Comparison of ENCODE assay signal across 8 cellular contexts in the genomic region with DNA sequence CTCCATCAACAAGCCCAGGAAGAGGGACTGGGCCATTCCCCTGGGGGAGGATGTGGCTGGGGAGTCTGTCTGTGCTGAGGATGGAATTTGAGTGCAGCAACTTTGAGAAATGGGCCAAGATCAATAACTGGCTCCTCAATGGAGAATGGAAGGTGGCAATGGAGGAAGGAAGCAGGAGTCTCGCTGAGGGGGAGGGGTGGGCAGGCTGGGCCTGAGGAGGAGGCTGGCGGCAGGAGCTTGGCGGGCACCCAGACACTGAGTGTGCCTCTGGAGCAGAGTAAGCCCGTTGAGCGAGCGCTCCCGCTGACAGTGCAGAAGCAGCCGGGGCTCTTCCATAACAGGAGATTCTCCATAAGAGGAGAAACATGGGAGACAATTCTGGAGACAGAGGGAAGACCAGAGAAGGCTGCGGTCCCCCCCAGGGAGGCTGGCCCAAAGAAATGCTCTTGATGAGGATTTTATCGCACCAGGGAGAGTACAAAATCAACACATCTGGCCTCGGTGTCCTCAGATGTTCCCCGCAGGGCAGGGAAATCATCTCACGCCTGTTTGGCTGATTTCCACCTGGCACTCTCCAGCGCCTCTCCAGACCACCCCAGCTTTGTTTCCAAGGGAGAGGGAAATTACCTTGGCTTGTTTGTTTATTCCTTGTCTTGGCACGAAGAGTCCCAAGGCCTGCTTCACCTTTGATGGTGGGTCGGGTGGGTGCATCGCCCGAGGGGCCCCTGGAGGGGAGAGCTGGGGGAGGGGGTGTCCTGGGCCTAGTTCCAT. TPM values are rescaled to one million over a fixed set of nuclear protein-coding genes. Genes with fewer than 3 reads are reported as not detected.
A peak's percentile ranks its signal among the peaks of the same experiment; 100 is the strongest.
DNase-seq lines count a peak whose midpoint lies in the region; ATAC-seq and TF ChIP-seq lines count a peak whose summit lies in the region.

No MANE protein-coding gene starts in this region.

- H3K9me3 Mint-ChIP-seq in activated T-cell treated with anti-CD3 and anti-CD28 coated beads, Interleukin-2, amount 50 U/mL, for 72 hours = no peaks in the 10 kb centered on the region

- intact Hi-C loops in posterior vena cava (cut with DNase I) = loop anchor here (5.0 kb wide), 2 partner anchors 90 to 105 kb away; partner anchors contain the start of gene CFAP20 (in 1 of the 2)

- no peak for TF ChIP-seq CTCF in fibroblast of villous mesenchyme (IDR thresholded peaks at IDR 0.05; ENCODE audit: insufficient read depth, low read depth, low read length)

- no peak overlapping the region for H3K4me3 ChIP-seq in fibroblast of villous mesenchyme (ENCODE audit: low read depth, low read length)

- H3K27me3 Mint-ChIP-seq in activated T-cell treated with anti-CD3 and anti-CD28 coated beads, Interleukin-2, amount 50 U/mL, for 72 hours (ENCODE audit: low read depth) = peaks cover 7% of the 10 kb centered on the region

- H3K27ac Mint-ChIP-seq in activated T-cell treated with anti-CD3 and anti-CD28 coated beads, Interleukin-2, amount 50 U/mL, for 72 hours = no peak overlapping the region

- ATAC-seq in activated T-cell treated with anti-CD3 and anti-CD28 coated beads, Interleukin-2, amount 50 U/mL, for 72 hours (replicated peaks in 1 of 2) = no peak
- ATAC-seq in GM21619 (IDR thresholded peaks at IDR 0.05; ENCODE audit: unreplicated experiment) = no peak

- no peak overlapping the region for H3K4me3 Mint-ChIP-seq in activated T-cell treated with anti-CD3 and anti-CD28 coated beads, Interleukin-2, amount 50 U/mL, for 72 hours

- H3K4me1 Mint-ChIP-seq in activated T-cell treated with anti-CD3 and anti-CD28 coated beads, Interleukin-2, amount 50 U/mL, for 72 hours (ENCODE audit: low read depth) = peaks cover 23% of the 10 kb centered on the region

- no peaks in the 10 kb centered on the region for H3K36me3 Mint-ChIP-seq in activated T-cell treated with anti-CD3 and anti-CD28 coated beads, Interleukin-2, amount 50 U/mL, for 72 hours (ENCODE audit: insufficient read depth in 2 of 2)

- DNase-seq in DMS79 (lab: John Stamatoyannopoulos, UW) = peak; percentile 68
- peak; percentile 57 to 70 for DNase-seq in NCI-H524 (lab: John Stamatoyannopoulos, UW)
- DNase-seq in fibroblast of villous mesenchyme (ENCODE audit: low read depth) = peak; percentile 71
- DNase-seq in posterior vena cava (ENCODE audit: low spot score) = peak; percentile 87
- no peak for DNase-seq in activated effector memory CD4-positive, alpha-beta T cell treated with anti-CD3 and anti-CD28 coated beads, Interleukin-2, amount 50 U/mL, for 16 hours
- DNase-seq in activated T-cell treated with anti-CD3 and anti-CD28 coated beads, Interleukin-2, amount 50 U/mL, for 72 hours = no peak
- DNase-seq in GM19240 (ENCODE audit: insufficient read length, low spot score) = no peak

RNA-seq across cellular contexts. Expression of gene MMP15, which starts 2.8 kb away (rescaled TPM):
- total RNA-seq in fibroblast of villous mesenchyme = 2.6 and 2.9 TPM in 2 replicates
- 1 to 10 TPM; 4.4 to 5.8 TPM for total RNA-seq in posterior vena cava
- total RNA-seq in activated T-cell treated with anti-CD3 and anti-CD28 coated beads, Interleukin-2, amount 50 U/mL, for 72 hours = under 1 TPM; 0.76 to 0.84 TPM

RNA-seq across cellular contexts. Expression of gene USB1, which starts 21.6 kb away (rescaled TPM):
- total RNA-seq in fibroblast of villous mesenchyme (24.5 and 32.4 TPM in 2 replicates), posterior vena cava (10 to 100 TPM; 34.1 to 39.0 TPM)
- total RNA-seq in activated T-cell treated with anti-CD3 and anti-CD28 coated beads, Interleukin-2, amount 50 U/mL, for 72 hours = 10 to 100 TPM; 38.9 to 45.0 TPM

RNA-seq across cellular contexts. Expression of gene ZNF319, which starts 22.3 kb away (rescaled TPM):
- total RNA-seq in fibroblast of villous mesenchyme = 5.5 and 6.0 TPM in 2 replicates
- 1 to 10 TPM; 7.1 to 7.5 TPM for total RNA-seq in posterior vena cava
- 10 to 100 TPM; 12.0 to 12.7 TPM for total RNA-seq in activated T-cell treated with anti-CD3 and anti-CD28 coated beads, Interleukin-2, amount 50 U/mL, for 72 hours

RNA-seq across cellular contexts. Expression of gene CNGB1, which starts 51.9 kb away (rescaled TPM):
- total RNA-seq in fibroblast of villous mesenchyme (not detected in 2 replicates), posterior vena cava (not detected)
- not detected for total RNA-seq in activated T-cell treated with anti-CD3 and anti-CD28 coated beads, Interleukin-2, amount 50 U/mL, for 72 hours

Comparison
In these comparisons a context has a peak if more than half of its experiments do, and no peak if none do; other contexts are left out.
1. DNase-seq: peak in DMS79 (single experiment), NCI-H524 (2 of 2), fibroblast of villous mesenchyme (single experiment) and posterior vena cava (single experiment); none in activated effector memory CD4-positive, alpha-beta T cell treated with anti-CD3 and anti-CD28 coated beads, Interleukin-2, amount 50 U/mL, for 16 hours (single experiment), activated T-cell treated with anti-CD3 and anti-CD28 coated beads, Interleukin-2, amount 50 U/mL, for 72 hours (0 of 2) and GM19240 (single experiment).